Comparison of ENCODE assay signal across 27 cellular contexts in the genomic region with DNA sequence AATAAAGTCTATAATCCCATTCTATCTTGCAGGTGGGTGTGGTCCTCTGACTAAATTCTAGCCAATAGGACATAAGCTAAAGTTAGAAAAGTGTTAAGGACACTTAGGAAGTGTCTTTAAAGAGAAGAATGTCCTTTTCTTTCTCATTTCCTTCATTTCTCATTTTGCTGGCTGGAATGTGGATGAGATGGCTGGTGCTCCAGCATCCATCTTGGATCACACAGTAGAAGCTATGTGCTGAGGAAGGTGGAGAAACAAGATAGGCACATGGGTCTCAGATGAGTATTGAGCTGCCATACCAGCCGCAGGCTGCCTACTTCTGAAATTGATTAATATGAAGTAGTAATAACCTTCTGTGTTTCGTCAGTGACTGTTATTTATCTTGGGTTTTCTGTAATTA.
"Had no signal": no experiment of that assay in that cellular context is flagged by ENCODE, and none has a peak within 500 bp of the region (broad histone marks: within the 10 kb centered on the region; RNA-seq: fewer than 3 reads in every experiment).

No MANE protein-coding gene starts in this region.

- H3K27ac ChIP-seq: stomach, suprapubic skin, testis, thoracic aorta, thyroid gland, tibial artery, tibial nerve, transverse colon, upper lobe of left lung, upper lobe of right lung, uterus, vagina had no signal

- H3K4me3 ChIP-seq: stomach, suprapubic skin, testis, thoracic aorta, thyroid gland, tibial artery, tibial nerve, transverse colon, upper lobe of left lung, upper lobe of right lung, uterus, vagina had no signal

- H3K9me3 ChIP-seq: suprapubic skin, testis, thyroid gland, upper lobe of left lung, upper lobe of right lung, uterus, vagina had no signal

- H3K4me1 ChIP-seq: stomach, suprapubic skin, testis, thyroid gland, tibial artery, tibial nerve, transverse colon, upper lobe of left lung, upper lobe of right lung, uterus, vagina had no signal

- H3K27me3 ChIP-seq: suprapubic skin, testis, thyroid gland, tibial nerve, transverse colon, upper lobe of left lung, upper lobe of right lung, uterus, vagina had no signal

- DNase-seq: stimulated activated CD4-positive, alpha-beta T cell treated with anti-CD3 and anti-CD28 coated beads, Interleukin-2, amount 100 ng/mL, for 48 hours; stimulated activated CD4-positive, alpha-beta T cell treated with anti-CD3 and anti-CD28 coated beads, Interleukin-4, amount 100 ng/mL, for 1 hour; stimulated activated CD4-positive, alpha-beta T cell treated with anti-CD3 and anti-CD28 coated beads, Interleukin-4, amount 100 ng/mL, for 24 hours; stimulated activated CD4-positive, alpha-beta T cell treated with anti-CD3 and anti-CD28 coated beads, Interleukin-4, amount 100 ng/mL, for 4 hours; stimulated activated CD8-positive, alpha-beta memory T cell treated with anti-CD3 and anti-CD28 coated beads, Interleukin-4, amount 100 ng/mL, for 48 hours; stimulated activated naive B cell treated with anti-CD40 and anti-IgM and Interleukin-4, amounts not matched to agents 10 μg/mL and 1 μg/mL and 100 μg/mL, for 72 hours; stimulated activated naive CD4-positive, alpha-beta T cell; stimulated activated naive CD4-positive, alpha-beta T cell treated with Interleukin-2 at 50 U/mL for 16 hours; stimulated activated naive CD8-positive, alpha-beta T cell treated with anti-CD3 and anti-CD28 coated beads, Interleukin-15, amount 100 ng/mL, for 72 hours; stimulated activated naive CD8-positive, alpha-beta T cell treated with anti-CD3 and anti-CD28 coated beads, Interleukin-15, Interleukin-2, amounts not matched to agents 100 U/mL and 50 U/mL, for 24 hours; stomach; substantia nigra; testis; thyroid gland; tibial artery; transverse colon; trophoblast cell; upper lobe of left lung; upper lobe of right lung; uterus had no signal

- ATAC-seq: stimulated activated effector memory CD8-positive, alpha-beta T cell treated with anti-CD3 and anti-CD28 coated beads, Interleukin-12 subunit alpha, Interleukin-12 subunit beta, amount 100 ng/mL, for 72 hours; stimulated activated memory B cell treated with anti-CD40 and anti-IgM and Interleukin-4, amounts not matched to agents 10 μg/mL and 1 μg/mL and 100 μg/mL, for 72 hours; stimulated activated naive B cell treated with anti-CD40 and anti-IgM and Interleukin-4, amounts not matched to agents 10 μg/mL and 1 μg/mL and 100 μg/mL, for 72 hours; stimulated activated naive CD8-positive, alpha-beta T cell treated with anti-CD3 and anti-CD28 coated beads, Interleukin-15, amount 100 ng/mL, for 72 hours; stimulated activated naive CD8-positive, alpha-beta T cell treated with anti-CD3 and anti-CD28 coated beads, Interleukin-15, Interleukin-2, amounts not matched to agents 100 U/mL and 50 U/mL, for 24 hours; upper lobe of right lung had no signal

- H3K36me3 ChIP-seq: stomach, suprapubic skin, thoracic aorta, thyroid gland, tibial artery, tibial nerve, transverse colon, upper lobe of left lung, upper lobe of right lung, uterus, vagina had no signal

- FAIRE-seq: urothelium cell line had no signal
